In the genomic region with DNA sequence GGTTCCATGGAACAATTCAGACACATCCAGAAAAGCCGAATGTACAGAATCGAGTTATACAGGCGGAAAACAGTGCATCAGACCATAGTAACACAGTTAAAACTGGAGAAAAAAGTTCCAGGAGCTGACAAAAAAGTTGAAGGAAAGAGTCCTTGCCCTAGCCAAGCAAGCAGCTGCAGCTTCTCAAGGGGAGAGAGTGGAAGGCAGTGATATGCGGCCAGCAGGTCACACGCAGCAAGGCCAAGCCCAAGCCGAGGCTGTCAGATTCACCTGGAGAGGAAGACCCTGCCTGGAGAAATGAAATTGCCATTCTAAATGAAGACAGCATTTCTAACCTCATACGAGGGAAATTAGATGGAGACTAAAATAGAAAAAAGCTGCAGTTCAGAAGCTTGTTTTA, we compare ENCODE assay signal across 27 cellular contexts. TPM values are rescaled to one million over a fixed set of nuclear protein-coding genes. Genes with fewer than 3 reads are reported as not detected.
DNase-seq lines count a peak whose midpoint lies in the region; ATAC-seq, FAIRE-seq and TF ChIP-seq lines count a peak whose summit lies in the region.
"Had no signal": no experiment of that assay in that cellular context is flagged by ENCODE, and none has a peak within 500 bp of the region (broad histone marks: within the 10 kb centered on the region; RNA-seq: fewer than 3 reads in every experiment).

No MANE protein-coding gene starts in this region.

- H3K4me1 ChIP-seq in left ventricle myocardium inferior (peaks cover 9% of the 10 kb centered on the region), HUES48 (ENCODE audit: control insufficient read depth, insufficient read depth, low read length) (peaks cover 21% of the 10 kb centered on the region), H1 (replicated peaks in 1 of 4; ENCODE audit: control insufficient read depth in 3 of 4, insufficient read depth in 4 of 4, low read length in 3 of 4) (peaks cover 3 to 5% (median 5%) of the 10 kb centered on the region in 4 experiments; a peak in 5 of 7 replicates), H9 (ENCODE audit: insufficient read depth, low read length) (peaks cover 3% of the 10 kb centered on the region; the same call in 1 of the 2 replicates)
- H3K4me1 ChIP-seq: BE2C had no signal

- H3K79me2 ChIP-seq in H1 (ENCODE audit: control insufficient read depth in 1 of 2, insufficient read depth in 2 of 2, low read length in 2 of 2) (no peaks in the 10 kb centered on the region), H9 (ENCODE audit: insufficient read depth, low read length) (no peaks in the 10 kb centered on the region)

- H2BK5ac ChIP-seq in H1 (ENCODE audit: low read depth, low read length), result no peak overlapping the region
- H2BK5ac ChIP-seq in H9 (ENCODE audit: insufficient read length, low read length), result no peak overlapping the region

- POLR2A ChIA-PET in H1 (lab: Charles Lee; ENCODE audit: partially characterized antibody), result no interaction called here

- no peak for TF ChIP-seq POLR2A in H1 (IDR thresholded peaks at IDR 0.05; ENCODE audit: control extremely low read depth in 1 of 2, low read depth in 2 of 2, low read length in 2 of 2)

- H3K9me3 Mint-ChIP-seq in progenitor cell of endocrine pancreas (ENCODE audit: low read depth) (no peaks in the 10 kb centered on the region), H9 (peaks cover 0 to 4% of the 10 kb centered on the region in 2 experiments; a peak in 3 of 5 replicates)
- H3K9me3 Mint-ChIP-seq: CD4-positive, alpha-beta T cell; CD8-positive, alpha-beta memory T cell had no signal

- H3K27me3 ChIP-seq in left ventricle myocardium inferior (ENCODE audit: low read depth), result no peaks in the 10 kb centered on the region
- H3K27me3 ChIP-seq in HUES48 (ENCODE audit: control insufficient read depth, insufficient read depth, low read length), result no peaks in the 10 kb centered on the region
- H3K27me3 ChIP-seq in H1 (replicated peaks in 1 of 4; ENCODE audit: control insufficient read depth in 3 of 4, extremely low read depth in 1 of 4, insufficient read depth in 3 of 4, low read length in 3 of 4), result no peaks in the 10 kb centered on the region
- H3K27me3 ChIP-seq in H9 (ENCODE audit: insufficient read depth, low read length), result no peaks in the 10 kb centered on the region
- H3K27me3 ChIP-seq: BE2C; BLaER1 treated with 17β-estradiol and CSF1 and Interleukin-3, amounts not matched to agents 10 nM and 100 nM had no signal

- no peaks in the 10 kb centered on the region for H3K27me3 Mint-ChIP-seq in progenitor cell of endocrine pancreas
- no peaks in the 10 kb centered on the region for H3K27me3 Mint-ChIP-seq in H9 (ENCODE audit: low read depth)
- H3K27me3 Mint-ChIP-seq: CD4-positive, alpha-beta T cell had no signal

- H4K91ac ChIP-seq in H1 (replicated peaks; ENCODE audit: insufficient read length, low read length), result no peak overlapping the region
- no peak overlapping the region for H4K91ac ChIP-seq in H9 (ENCODE audit: insufficient read length, low read depth, low read length)

- H3K23me2 ChIP-seq in H1 (ENCODE audit: low read depth, low read length), result no peaks in the 10 kb centered on the region
- no peaks in the 10 kb centered on the region for H3K23me2 ChIP-seq in H9 (ENCODE audit: insufficient read length, low read depth, low read length, poor library complexity, severe bottlenecking)

- H4K8ac ChIP-seq in H1 (ENCODE audit: extremely low read depth, insufficient read depth, low read length) (no peak overlapping the region), H9 (replicated peaks; ENCODE audit: insufficient read length, low read depth, low read length) (no peak overlapping the region)

- H3K36me3 Mint-ChIP-seq in progenitor cell of endocrine pancreas (ENCODE audit: insufficient read depth), result peaks cover 15% of the 10 kb centered on the region
- peaks cover 0 to 11% (median 5%) of the 10 kb centered on the region in 3 experiments; a peak in 4 of 7 replicates for H3K36me3 Mint-ChIP-seq in H9 (ENCODE audit: insufficient read depth in 1 of 3, low read depth in 3 of 3)
- H3K36me3 Mint-ChIP-seq: CD8-positive, alpha-beta memory T cell had no signal

- WGBS in H1 (ENCODE audit: extremely low coverage in 1 of 2, insufficient coverage in 1 of 2, insufficient read length in 1 of 2, insufficient replicate concordance in 2 of 2, low coverage in 1 of 2, low lambda C conversion rate in 2 of 2, missing lambda C conversion rate in 1 of 2), 2 experiments, result 66% methylated on average over 7 of the region's 7 CpGs; no CpG with 5 or more reads in 1 of the 2 experiments
- no CpG with 5 or more reads among the region's 7 CpGs for WGBS in H9 (ENCODE audit: extremely low coverage, insufficient read length, low lambda C conversion rate)

- H3K4me2 ChIP-seq in H1 (ENCODE audit: insufficient read depth in 1 of 2, low read depth in 2 of 2, low read length in 2 of 2) (no peak overlapping the region), H9 (ENCODE audit: insufficient read depth, insufficient read length, low read length) (no peak overlapping the region)
- H3K4me2 ChIP-seq: A549 had no signal

- no peak for TF ChIP-seq EP300 in H1 (IDR thresholded peaks at IDR 0.05; ENCODE audit: borderline replicate concordance in 1 of 2, low read depth in 2 of 2, low read length in 2 of 2)

- H3K4ac ChIP-seq in H1 (replicated peaks; ENCODE audit: insufficient read length, low read depth, low read length) (no peak overlapping the region), H9 (ENCODE audit: low read depth, low read length) (no peak overlapping the region)

- H3K79me1 ChIP-seq in H1 (ENCODE audit: low read depth, low read length) (no peaks in the 10 kb centered on the region; the same call in 1 of the 2 replicates), H9 (ENCODE audit: insufficient read depth, low read depth, low read length, poor library complexity, severe bottlenecking) (no peaks in the 10 kb centered on the region)

- H2BK15ac ChIP-seq in H1 (ENCODE audit: low read length) (no peak overlapping the region), H9 (ENCODE audit: low read depth, low read length) (no peak overlapping the region)

- no peak overlapping the region for H4K5ac ChIP-seq in H1 (ENCODE audit: insufficient read length, low read depth, low read length)
- H4K5ac ChIP-seq in H9 (ENCODE audit: insufficient read length, low read depth, low read length), result no peak overlapping the region

- no peak for ATAC-seq in Right ventricle myocardium superior (ENCODE audit: poor library complexity)
- ATAC-seq in HG02884 (IDR thresholded peaks at IDR 0.05; ENCODE audit: unreplicated experiment), result no peak
- ATAC-seq: A549 had no signal

- no peak overlapping the region for H3T11ph ChIP-seq in H9 (ENCODE audit: low read length)

- H3K27ac ChIP-seq in left ventricle myocardium inferior (replicated peaks), result no peak overlapping the region
- H3K27ac ChIP-seq in HUES48 (ENCODE audit: low read depth, low read length), result peak overlapping the region; percentile 14
- H3K27ac ChIP-seq in H1 (ENCODE audit: low read depth, low read length), result no peak overlapping the region
- no peak overlapping the region for H3K27ac ChIP-seq in H9 (ENCODE audit: insufficient read length, low read depth, low read length)
- H3K27ac ChIP-seq: A549, GM23248 had no signal

- H3K36me3 ChIP-seq in left ventricle myocardium inferior (no peaks in the 10 kb centered on the region), HUES48 (ENCODE audit: control insufficient read depth, insufficient read depth, low read length) (no peaks in the 10 kb centered on the region), H1 (ENCODE audit: control insufficient read depth in 2 of 4, insufficient read depth in 4 of 4, low read length in 3 of 4) (no peaks in the 10 kb centered on the region)
- H3K36me3 ChIP-seq: BE2C had no signal

- H2AFZ ChIP-seq in H1 (ENCODE audit: low read length) (no peak overlapping the region), H9 (ENCODE audit: low read length) (no peak overlapping the region)
- H2AFZ ChIP-seq: GM23248 had no signal

- peak; percentile 9 for DNase-seq in Right ventricle myocardium superior
- no peak for DNase-seq in left ventricle myocardium inferior
- DNase-seq in H1 (ENCODE audit: low read depth in 1 of 2, low spot score in 2 of 2), result no peak
- no peak for DNase-seq in progenitor cell of endocrine pancreas (ENCODE audit: low spot score, unreplicated experiment)
- DNase-seq in H9, result no peak
- no peak for DNase-seq in NCI-H82 (lab: John Stamatoyannopoulos, UW)
- DNase-seq: 8988T; ACHN; AML-193; BE2C; CD4-positive, alpha-beta T cell; CD8-positive, alpha-beta memory T cell; DMS 273 treated with DMSO at 0.1 percent for 48 hours; DMS53; DMS79 treated with DMSO at 0.1 percent for 48 hours; GF-D8; GM23248; HCEC 1CT had no signal

- H3K27ac Mint-ChIP-seq in progenitor cell of endocrine pancreas, result peak overlapping the region; percentile 5
- H3K27ac Mint-ChIP-seq in H9, result peak overlapping the region in 1 of 3 experiments; percentile 9; a peak in 2 of 7 replicates
- H3K27ac Mint-ChIP-seq: CD4-positive, alpha-beta T cell; CD8-positive, alpha-beta memory T cell had no signal

- H2AK5ac ChIP-seq in H1 (ENCODE audit: low read depth, low read length), result no peak overlapping the region
- no peak overlapping the region for H2AK5ac ChIP-seq in H9 (ENCODE audit: insufficient read length, low read length)

- TF ChIP-seq CTCF in left ventricle myocardium inferior (IDR thresholded peaks at IDR 0.05; ENCODE audit: borderline replicate concordance) (no peak), H1 (IDR thresholded peaks at IDR 0.05; ENCODE audit: control extremely low read depth in 1 of 3, insufficient read depth in 1 of 3, low read depth in 1 of 3, low read length in 3 of 3) (no peak), progenitor cell of endocrine pancreas (IDR thresholded peaks at IDR 0.05; ENCODE audit: unreplicated experiment) (no peak), H9 (conservative IDR thresholded peaks at IDR 0.05) (no peak)

- no peak for TF ChIP-seq RAD21 in H1 (IDR thresholded peaks at IDR 0.05 in 1 of 2, conservative IDR thresholded peaks at IDR 0.05 in 1 of 2; ENCODE audit: low read depth in 2 of 2, low read length in 2 of 2)

- H3K9me3 ChIP-seq in left ventricle myocardium inferior (replicated peaks) (peaks cover 4% of the 10 kb centered on the region), HUES48 (ENCODE audit: control insufficient read depth, insufficient read depth, low read length) (no peaks in the 10 kb centered on the region), H1 (ENCODE audit: insufficient read depth in 2 of 2, low read depth in 1 of 2, low read length in 1 of 2) (no peaks in the 10 kb centered on the region), H9 (ENCODE audit: control insufficient read depth, low read depth, low read length) (no peaks in the 10 kb centered on the region)
- H3K9me3 ChIP-seq: A549, BE2C had no signal

- no peaks in the 10 kb centered on the region for H3K4me1 Mint-ChIP-seq in progenitor cell of endocrine pancreas (ENCODE audit: low read depth)
- peaks cover 13% of the 10 kb centered on the region in 2 experiments for H3K4me1 Mint-ChIP-seq in H9

- no peak overlapping the region for H3K9ac ChIP-seq in HUES48 (ENCODE audit: low read depth, low read length)
- no peak overlapping the region for H3K9ac ChIP-seq in H1 (replicated peaks in 1 of 4; ENCODE audit: extremely low read depth in 1 of 4, low read depth in 3 of 4, low read length in 3 of 4)
- no peak overlapping the region for H3K9ac ChIP-seq in H9 (ENCODE audit: extremely low read depth, insufficient read length, low read length)
- H3K9ac ChIP-seq: GM23248 had no signal

- no peak overlapping the region for H3K18ac ChIP-seq in H1 (ENCODE audit: extremely low read depth, low read length)
- no peak overlapping the region for H3K18ac ChIP-seq in H9 (ENCODE audit: insufficient read length, low read depth, low read length)

- intact Hi-C loops in Right ventricle myocardium superior (cut with DNase I), result loop anchor here (10.0 kb wide), 1 partner anchor 166 kb away; no protein-coding TSS in a partner anchor
- intact Hi-C loops in left ventricle myocardium inferior (cut with micrococcal nuclease), result no loop called here

- H3K4me3 ChIP-seq in left ventricle myocardium inferior, result no peak overlapping the region
- no peak overlapping the region for H3K4me3 ChIP-seq in HUES48 (ENCODE audit: low read depth, low read length)
- H3K4me3 ChIP-seq in H1 (ENCODE audit: extremely low read depth in 1 of 4, insufficient read depth in 2 of 4, low read depth in 3 of 4, low read length in 4 of 4), result no peak overlapping the region
- H3K4me3 ChIP-seq: A549; BLaER1 treated with 17β-estradiol and CSF1 and Interleukin-3, amounts not matched to agents 10 nM and 100 nM; GM23248 had no signal

- no peak overlapping the region for H3K56ac ChIP-seq in H1 (replicated peaks; ENCODE audit: insufficient read length, low read depth, low read length)
- H3K56ac ChIP-seq in H9 (ENCODE audit: insufficient read length, low read depth, low read length), result no peak overlapping the region

- H2BK120ac ChIP-seq in H1 (replicated peaks; ENCODE audit: low read depth, low read length) (no peak overlapping the region), H9 (ENCODE audit: low read depth, low read length, poor library complexity, severe bottlenecking) (no peak overlapping the region)

- H4K20me1 ChIP-seq in H1 (replicated peaks in 1 of 2; ENCODE audit: control insufficient read depth in 1 of 2, insufficient read depth in 2 of 2, low read length in 2 of 2) (peaks cover 0 to 6% of the 10 kb centered on the region in 2 experiments), H9 (ENCODE audit: control insufficient read depth, insufficient read depth, insufficient read length) (no peaks in the 10 kb centered on the region)

- H2BK12ac ChIP-seq in H1 (ENCODE audit: low read depth, low read length), result no peak overlapping the region
- no peak overlapping the region for H2BK12ac ChIP-seq in H9 (ENCODE audit: insufficient read length, low read depth, low read length)

- H3K14ac ChIP-seq in H1 (ENCODE audit: insufficient read length) (no peak overlapping the region), H9 (ENCODE audit: insufficient read depth, low read length) (no peak overlapping the region)

- peak; percentile 77 for FAIRE-seq in H1 (lab: Jason Lieb, UNC)
- FAIRE-seq: A549, D721Med, GM12891, GM18507, H54 had no signal

- CTCF ChIA-PET in H1 (lab: Charles Lee; ENCODE audit: partially characterized antibody), result interaction anchor here (1.1 to 6.7 kb wide), 9 partner anchors 24 to 166 kb away, joined by 3 to 152 read pairs (median 6); a partner anchor contains a TSS

- H3K4me3 Mint-ChIP-seq in progenitor cell of endocrine pancreas (ENCODE audit: low read depth) (no peak overlapping the region), H9 (no peak overlapping the region)
- H3K4me3 Mint-ChIP-seq: CD14-positive monocyte; CD4-positive, alpha-beta T cell; CD8-positive, alpha-beta memory T cell had no signal

- H3K23ac ChIP-seq in H1 (ENCODE audit: insufficient read length) (no peak overlapping the region), H9 (ENCODE audit: insufficient read length, low read depth, low read length) (no peak overlapping the region)

- no peak overlapping the region for H2BK20ac ChIP-seq in H1 (ENCODE audit: low read length)
- H2BK20ac ChIP-seq in H9 (ENCODE audit: low read depth, low read length, poor library complexity, severe bottlenecking), result no peak overlapping the region

RNA-seq across cellular contexts. Expression of a gene that starts 55.8 kb away (rescaled TPM):
- total RNA-seq in Right ventricle myocardium superior, result 15.8 TPM
- total RNA-seq in left ventricle myocardium inferior, result 13.4 TPM
- 16.3 and 16.4 TPM in 2 replicates for total RNA-seq in H1 (2021; fragmentation: NEBNext Ultra II Directional; extraction: Animal tissue kit (Norgen Biotek cat#: 25700))
- polyA plus RNA-seq in H1 (2011; rRNA removed), result 6.0 and 10.7 TPM in 2 replicates
- polyA plus RNA-seq in H1 (2011; cell fraction: cytosol; rRNA removed), result 10.1 TPM
- 30.0 TPM for polyA plus RNA-seq in H1 (2011; cell fraction: nucleus; rRNA removed)
- polyA plus RNA-seq in H1 (2012, experiment 1 of 2), result 12.7 to 26.6 TPM (median 20.0 TPM) in 4 replicates
- polyA plus RNA-seq in H1 (2012, experiment 2 of 2), result 17.8 TPM
- 10.6 TPM for polyA plus RNA-seq in H1 (2013, experiment 1 of 2)
- 10.3 TPM for polyA plus RNA-seq in H1 (2013, experiment 2 of 2)
- 10.8 and 12.0 TPM in 2 replicates for polyA minus RNA-seq in H1 (2011; rRNA and poly(A)+ RNA removed)
- 15.5 TPM for polyA minus RNA-seq in H1 (2011; cell fraction: cytosol; rRNA and poly(A)+ RNA removed)
- 28.6 TPM for polyA minus RNA-seq in H1 (2011; cell fraction: nucleus; rRNA and poly(A)+ RNA removed)
- 102 and 106 TPM in 2 replicates for total RNA-seq in progenitor cell of endocrine pancreas
- 14.0 and 16.9 TPM in 2 replicates for total RNA-seq in H9 (2021)
